Comparison of ENCODE assay signal across 2 cellular contexts in genomic region chr1:156186366-156187177, GRCh38. TPM values are rescaled to one million over a fixed set of nuclear protein-coding genes. Genes with fewer than 3 reads are reported as not detected.
"Had no signal": no experiment of that assay in that cellular context is flagged by ENCODE, and none has a peak within 500 bp of the region (broad histone marks: within the 10 kb centered on the region; RNA-seq: fewer than 3 reads in every experiment).

No MANE protein-coding gene starts in this region.

RNA-seq across cellular contexts. Expression of gene BGLAP, which starts 55.4 kb away (rescaled TPM):
- total RNA-seq: bronchial epithelial cell, glomerular endothelial cell had no signal
